In the genomic region with DNA sequence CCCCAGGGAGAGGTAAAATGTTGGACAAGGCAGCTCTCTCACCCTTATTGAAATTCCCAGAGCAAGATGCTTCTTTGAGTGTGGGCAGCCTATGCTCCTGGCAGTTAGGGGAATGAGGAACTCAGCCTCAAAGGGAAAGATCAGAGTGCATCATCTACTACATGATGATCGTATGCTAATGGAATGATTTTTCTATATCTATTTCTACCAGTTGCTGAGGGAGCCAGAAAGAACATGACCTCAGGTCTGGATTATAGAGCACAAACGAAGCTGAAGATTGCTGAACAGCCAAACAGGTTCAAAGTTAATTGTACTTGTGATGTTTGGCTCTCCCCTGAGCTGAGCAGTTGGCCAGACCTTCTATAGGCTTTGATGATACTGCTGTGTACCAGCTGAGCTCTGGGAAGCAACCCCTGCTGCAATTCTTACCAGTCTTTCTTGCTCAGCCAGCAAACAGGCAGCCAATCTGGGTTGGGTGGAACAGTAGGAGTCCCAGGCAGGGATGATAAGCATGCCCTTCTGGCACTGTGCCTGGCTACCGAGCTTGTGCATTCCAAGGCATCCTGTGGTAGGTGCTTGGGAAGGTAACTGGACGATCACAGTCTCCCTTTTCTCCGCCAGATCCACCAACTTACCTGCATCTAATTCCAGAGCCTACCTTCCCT, we compare ENCODE assay signal across 1 cellular context.
TF ChIP-seq lines count a peak whose summit lies in the region.

No MANE protein-coding gene starts in this region.

TF ChIP-seq in SK-N-SH, 30 proteins besides CTCF, POLR2A, EP300 and RAD21 (continued from another document):
- TF ChIP-seq, protein P1, sequence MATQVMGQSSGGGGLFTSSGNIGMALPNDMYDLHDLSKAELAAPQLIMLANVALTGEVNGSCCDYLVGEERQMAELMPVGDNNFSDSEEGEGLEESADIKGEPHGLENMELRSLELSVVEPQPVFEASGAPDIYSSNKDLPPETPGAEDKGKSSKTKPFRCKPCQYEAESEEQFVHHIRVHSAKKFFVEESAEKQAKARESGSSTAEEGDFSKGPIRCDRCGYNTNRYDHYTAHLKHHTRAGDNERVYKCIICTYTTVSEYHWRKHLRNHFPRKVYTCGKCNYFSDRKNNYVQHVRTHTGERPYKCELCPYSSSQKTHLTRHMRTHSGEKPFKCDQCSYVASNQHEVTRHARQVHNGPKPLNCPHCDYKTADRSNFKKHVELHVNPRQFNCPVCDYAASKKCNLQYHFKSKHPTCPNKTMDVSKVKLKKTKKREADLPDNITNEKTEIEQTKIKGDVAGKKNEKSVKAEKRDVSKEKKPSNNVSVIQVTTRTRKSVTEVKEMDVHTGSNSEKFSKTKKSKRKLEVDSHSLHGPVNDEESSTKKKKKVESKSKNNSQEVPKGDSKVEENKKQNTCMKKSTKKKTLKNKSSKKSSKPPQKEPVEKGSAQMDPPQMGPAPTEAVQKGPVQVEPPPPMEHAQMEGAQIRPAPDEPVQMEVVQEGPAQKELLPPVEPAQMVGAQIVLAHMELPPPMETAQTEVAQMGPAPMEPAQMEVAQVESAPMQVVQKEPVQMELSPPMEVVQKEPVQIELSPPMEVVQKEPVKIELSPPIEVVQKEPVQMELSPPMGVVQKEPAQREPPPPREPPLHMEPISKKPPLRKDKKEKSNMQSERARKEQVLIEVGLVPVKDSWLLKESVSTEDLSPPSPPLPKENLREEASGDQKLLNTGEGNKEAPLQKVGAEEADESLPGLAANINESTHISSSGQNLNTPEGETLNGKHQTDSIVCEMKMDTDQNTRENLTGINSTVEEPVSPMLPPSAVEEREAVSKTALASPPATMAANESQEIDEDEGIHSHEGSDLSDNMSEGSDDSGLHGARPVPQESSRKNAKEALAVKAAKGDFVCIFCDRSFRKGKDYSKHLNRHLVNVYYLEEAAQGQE (IDR thresholded peaks at IDR 0.05; ENCODE audit: low read depth, low read length), result no peak
- TF ChIP-seq FOXJ3 (CRISPR knock-in tag; IDR thresholded peaks at IDR 0.05), result no peak
